In the genomic region with DNA sequence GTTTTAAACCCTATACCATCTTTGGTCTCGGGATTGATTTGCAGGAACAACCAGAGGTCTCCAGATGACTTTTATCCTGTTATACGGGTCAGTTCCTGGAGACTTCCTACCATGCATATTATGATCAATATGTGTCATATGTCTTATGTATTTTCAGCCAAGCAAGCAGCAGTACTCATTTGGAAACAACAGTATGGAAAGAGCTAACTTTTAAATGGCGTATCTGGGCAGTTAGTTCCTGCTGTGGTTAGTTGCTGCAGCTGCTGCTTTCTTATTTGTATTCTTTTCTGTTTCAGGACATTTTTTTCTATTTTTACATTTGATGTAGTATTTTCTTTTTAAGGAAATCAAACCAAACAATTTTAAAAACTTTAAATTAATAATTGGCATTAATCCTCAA, we compare ENCODE assay signal across 20 cellular contexts.
A peak's percentile ranks its signal among the peaks of the same experiment; 100 is the strongest.
DNase-seq lines count a peak whose midpoint lies in the region; ATAC-seq and TF ChIP-seq lines count a peak whose summit lies in the region.
"Had no signal": no experiment of that assay in that cellular context is flagged by ENCODE, and none has a peak within 500 bp of the region (broad histone marks: within the 10 kb centered on the region; RNA-seq: fewer than 3 reads in every experiment).

No MANE protein-coding gene starts in this region.

- H3K4me1 ChIP-seq in Caco-2: peaks cover 41% of the 10 kb centered on the region
- H3K4me1 ChIP-seq: heart right ventricle, neural progenitor cell, spleen had no signal

- TF ChIP-seq CTCF in Caco-2 (IDR thresholded peaks at IDR 0.05; ENCODE audit: insufficient read depth in 1 of 2, low read depth in 1 of 2, low read length in 1 of 2, severe bottlenecking in 1 of 2, unreplicated experiment in 1 of 2): no peak

- intact Hi-C loops in Caco-2 (cut with micrococcal nuclease; ENCODE audit: unreplicated experiment): no loop called here

- H3K27me3 ChIP-seq in Caco-2 (replicated peaks; ENCODE audit: control insufficient read depth, insufficient read depth, low read length): no peaks in the 10 kb centered on the region
- H3K27me3 ChIP-seq: heart right ventricle, neural progenitor cell, spleen had no signal

- BruUV-seq in Caco-2 (replicated peaks; lab: Mats Ljungman, UMichigan): no TSS peak

- no peaks in the 10 kb centered on the region for H3K9me3 ChIP-seq in Caco-2
- H3K9me3 ChIP-seq: mucosa of descending colon, spleen had no signal

- POLR2A ChIA-PET in Caco-2 (lab: Charles Lee): no interaction called here

- no peak overlapping the region for H3K27ac Mint-ChIP-seq in Caco-2 (ENCODE audit: unreplicated experiment)
- H3K27ac Mint-ChIP-seq: activated naive CD8-positive, alpha-beta T cell treated with anti-CD3 and anti-CD28 coated beads, Interleukin-2, amount 10 ng/mL, durations not matched to agents 7 days and 5 days; B cell; H9; immature natural killer cell; neural progenitor cell had no signal

- no peaks in the 10 kb centered on the region for H3K36me3 ChIP-seq in Caco-2 (ENCODE audit: control insufficient read depth, insufficient read depth, low read length)
- H3K36me3 ChIP-seq: heart right ventricle, neural progenitor cell, spleen had no signal

- H3K36me3 Mint-ChIP-seq in Caco-2 (ENCODE audit: insufficient read depth, unreplicated experiment): no peaks in the 10 kb centered on the region
- H3K36me3 Mint-ChIP-seq: activated naive CD8-positive, alpha-beta T cell treated with anti-CD3 and anti-CD28 coated beads, Interleukin-2, amount 10 ng/mL, durations not matched to agents 7 days and 5 days; immature natural killer cell; neural progenitor cell had no signal

- ATAC-seq in GM19328 (IDR thresholded peaks at IDR 0.05; ENCODE audit: unreplicated experiment): peak; percentile 64
- ATAC-seq in HG02610 (IDR thresholded peaks at IDR 0.05; ENCODE audit: unreplicated experiment): peak; percentile 77
- peak; percentile 78 for ATAC-seq in HG03280 (IDR thresholded peaks at IDR 0.05; ENCODE audit: unreplicated experiment)
- ATAC-seq: heart right ventricle, mucosa of descending colon had no signal

- peaks cover 9% of the 10 kb centered on the region for H3K9me3 Mint-ChIP-seq in Caco-2 (ENCODE audit: unreplicated experiment)
- H3K9me3 Mint-ChIP-seq: activated naive CD8-positive, alpha-beta T cell treated with anti-CD3 and anti-CD28 coated beads, Interleukin-2, amount 10 ng/mL, durations not matched to agents 7 days and 5 days; H9; neural progenitor cell had no signal

- no peaks in the 10 kb centered on the region for H3K27me3 Mint-ChIP-seq in Caco-2 (ENCODE audit: insufficient read depth, unreplicated experiment)
- H3K27me3 Mint-ChIP-seq: activated naive CD8-positive, alpha-beta T cell treated with anti-CD3 and anti-CD28 coated beads, Interleukin-2, amount 10 ng/mL, durations not matched to agents 7 days and 5 days; B cell had no signal

- DNase-seq in Caco-2: no peak
- DNase-seq in NCI-H128 (lab: John Stamatoyannopoulos, UW; ENCODE audit: unreplicated experiment): no peak
- DNase-seq in RKO (ENCODE audit: low spot score): no peak
- DNase-seq in effector CD8-positive, alpha-beta T cell (lab: John Stamatoyannopoulos, UW): no peak
- no peak for DNase-seq in nucleus accumbens (lab: John Stamatoyannopoulos, UW)
- DNase-seq: activated CD4-positive, CD25-positive, alpha-beta regulatory T cell treated with anti-CD3 and anti-CD28 coated beads, Interleukin-2, amount 50 U/mL, for 72 hours; activated CD8-positive, alpha-beta memory T cell treated with anti-CD3 and anti-CD28 coated beads for 24 hours; activated naive CD8-positive, alpha-beta T cell treated with anti-CD3 and anti-CD28 coated beads, Interleukin-2, amount 10 ng/mL, durations not matched to agents 7 days and 5 days; H9; heart right ventricle; immature natural killer cell; mucosa of descending colon; NCI-H2081 treated with DMSO at 0.1 percent for 48 hours; spleen; substantia nigra had no signal

- H3K4me3 Mint-ChIP-seq in Caco-2 (ENCODE audit: unreplicated experiment): peak overlapping the region; percentile 22
- H3K4me3 Mint-ChIP-seq: activated naive CD8-positive, alpha-beta T cell treated with anti-CD3 and anti-CD28 coated beads, Interleukin-2, amount 10 ng/mL, durations not matched to agents 7 days and 5 days; B cell; H9; immature natural killer cell; neural progenitor cell had no signal

- CTCF ChIA-PET in Caco-2 (lab: Charles Lee): no interaction called here

- H3K4me1 Mint-ChIP-seq in Caco-2 (ENCODE audit: low read depth, unreplicated experiment): peaks cover 12% of the 10 kb centered on the region
- H3K4me1 Mint-ChIP-seq: activated naive CD8-positive, alpha-beta T cell treated with anti-CD3 and anti-CD28 coated beads, Interleukin-2, amount 10 ng/mL, durations not matched to agents 7 days and 5 days; B cell; H9; immature natural killer cell had no signal

- no peak overlapping the region for H3K4me3 ChIP-seq in Caco-2 (ENCODE audit: low read depth, low read length)
- H3K4me3 ChIP-seq: heart right ventricle, mucosa of descending colon, neural progenitor cell, spleen had no signal
